1 cellular context compared by ENCODE assay signal in the genomic region with DNA sequence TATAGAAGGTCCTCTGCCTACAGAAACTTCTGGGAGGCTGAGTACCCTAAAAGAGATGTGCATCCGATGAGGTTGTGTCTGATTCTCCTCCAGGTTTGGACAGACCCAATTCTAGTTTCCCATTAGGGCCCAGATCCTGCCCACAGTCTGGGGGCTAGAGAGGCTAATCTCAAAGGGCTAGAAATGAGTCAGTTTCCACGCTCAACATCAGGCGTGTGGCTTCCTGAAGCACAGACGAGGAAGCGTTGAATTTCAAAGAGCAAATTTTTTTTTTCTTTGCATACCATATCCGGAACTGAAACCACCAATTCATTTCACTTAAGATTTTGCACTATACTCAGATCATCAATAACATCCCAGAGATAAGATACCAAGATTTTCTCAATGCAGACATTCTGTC.
TF ChIP-seq lines count a peak whose summit lies in the region.

No MANE protein-coding gene starts in this region.

TF ChIP-seq in GM12878, 131 proteins besides CTCF, POLR2A, EP300 and RAD21 (continued from another document and continues in another):
- peak; percentile 89 for TF ChIP-seq CUX1 (IDR thresholded peaks at IDR 0.05; ENCODE audit: insufficient replicate concordance, low read depth, low read length)
- TF ChIP-seq ZNF384 (IDR thresholded peaks at IDR 0.05; ENCODE audit: borderline replicate concordance, low read depth, low read length), result peak; percentile 75
- no peak for TF ChIP-seq CHD1 (IDR thresholded peaks at IDR 0.05; ENCODE audit: low read depth, low read length)
- TF ChIP-seq RUNX3 (IDR thresholded peaks at IDR 0.05; ENCODE audit: low read length), result peak; percentile 94
- TF ChIP-seq SPI1 (IDR thresholded peaks at IDR 0.05; ENCODE audit: borderline replicate concordance, insufficient read depth, low read depth, low read length), result peak; percentile 91
- TF ChIP-seq SP1 (IDR thresholded peaks at IDR 0.05; ENCODE audit: low read depth, low read length), result no peak
- no peak for TF ChIP-seq MYC (IDR thresholded peaks at IDR 0.05; ENCODE audit: insufficient read depth, insufficient read length, insufficient replicate concordance, low read length, severe bottlenecking)
- TF ChIP-seq HCFC1 (IDR thresholded peaks at IDR 0.05; ENCODE audit: low read length), result no peak
- TF ChIP-seq ZNF687 (IDR thresholded peaks at IDR 0.05), result no peak
- no peak for TF ChIP-seq CBX3 (IDR thresholded peaks at IDR 0.05; ENCODE audit: borderline replicate concordance, low read depth)
- no peak for TF ChIP-seq STAT3 (IDR thresholded peaks at IDR 0.05; ENCODE audit: low read depth, low read length)
- TF ChIP-seq MXI1 (IDR thresholded peaks at IDR 0.05; ENCODE audit: low read depth, low read length), result no peak
- TF ChIP-seq HDAC2 (IDR thresholded peaks at IDR 0.05), result no peak
- TF ChIP-seq, protein P1, sequence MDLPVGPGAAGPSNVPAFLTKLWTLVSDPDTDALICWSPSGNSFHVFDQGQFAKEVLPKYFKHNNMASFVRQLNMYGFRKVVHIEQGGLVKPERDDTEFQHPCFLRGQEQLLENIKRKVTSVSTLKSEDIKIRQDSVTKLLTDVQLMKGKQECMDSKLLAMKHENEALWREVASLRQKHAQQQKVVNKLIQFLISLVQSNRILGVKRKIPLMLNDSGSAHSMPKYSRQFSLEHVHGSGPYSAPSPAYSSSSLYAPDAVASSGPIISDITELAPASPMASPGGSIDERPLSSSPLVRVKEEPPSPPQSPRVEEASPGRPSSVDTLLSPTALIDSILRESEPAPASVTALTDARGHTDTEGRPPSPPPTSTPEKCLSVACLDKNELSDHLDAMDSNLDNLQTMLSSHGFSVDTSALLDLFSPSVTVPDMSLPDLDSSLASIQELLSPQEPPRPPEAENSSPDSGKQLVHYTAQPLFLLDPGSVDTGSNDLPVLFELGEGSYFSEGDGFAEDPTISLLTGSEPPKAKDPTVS (IDR thresholded peaks at IDR 0.05; ENCODE audit: low read depth, low read length), result no peak
- no peak; a peak in 1 of 4 replicates for TF ChIP-seq CEBPB (IDR thresholded peaks at IDR 0.05; ENCODE audit: borderline replicate concordance in 1 of 2, low read depth in 2 of 2, low read length in 2 of 2)
- TF ChIP-seq FOXM1 (IDR thresholded peaks at IDR 0.05; ENCODE audit: low read depth, low read length), result peak; percentile 84; the same call in 1 of the 2 replicates
- TF ChIP-seq ESRRA (IDR thresholded peaks at IDR 0.05; ENCODE audit: low read length), result no peak
- 0 out of 2 replicates have a peak, but pooled peaks have one; percentile 53 for TF ChIP-seq TCF12 (IDR thresholded peaks at IDR 0.05; ENCODE audit: low read depth, low read length)
- peak; percentile 64; the same call in 2 of the 3 replicates for TF ChIP-seq POU2F2 (IDR thresholded peaks at IDR 0.05; ENCODE audit: borderline replicate concordance, low read depth, low read length)
- no peak for TF ChIP-seq RELA (IDR thresholded peaks at IDR 0.05; ENCODE audit: borderline replicate concordance, partially characterized antibody)
- TF ChIP-seq CHD2 (IDR thresholded peaks at IDR 0.05; ENCODE audit: borderline replicate concordance, low read depth, low read length), result no peak
- TF ChIP-seq SUZ12 (IDR thresholded peaks at IDR 0.05; ENCODE audit: unreplicated experiment), result no peak
- TF ChIP-seq SUPT20H (IDR thresholded peaks at IDR 0.05; ENCODE audit: borderline replicate concordance, control insufficient read depth, low read depth, low read length), result no peak
- TF ChIP-seq ELK1 (IDR thresholded peaks at IDR 0.05; ENCODE audit: low read depth, low read length), result no peak
- TF ChIP-seq, protein P2, sequence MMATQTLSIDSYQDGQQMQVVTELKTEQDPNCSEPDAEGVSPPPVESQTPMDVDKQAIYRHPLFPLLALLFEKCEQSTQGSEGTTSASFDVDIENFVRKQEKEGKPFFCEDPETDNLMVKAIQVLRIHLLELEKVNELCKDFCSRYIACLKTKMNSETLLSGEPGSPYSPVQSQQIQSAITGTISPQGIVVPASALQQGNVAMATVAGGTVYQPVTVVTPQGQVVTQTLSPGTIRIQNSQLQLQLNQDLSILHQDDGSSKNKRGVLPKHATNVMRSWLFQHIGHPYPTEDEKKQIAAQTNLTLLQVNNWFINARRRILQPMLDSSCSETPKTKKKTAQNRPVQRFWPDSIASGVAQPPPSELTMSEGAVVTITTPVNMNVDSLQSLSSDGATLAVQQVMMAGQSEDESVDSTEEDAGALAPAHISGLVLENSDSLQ (IDR thresholded peaks at IDR 0.05), result no peak
- no peak for TF ChIP-seq KDM1A (IDR thresholded peaks at IDR 0.05; ENCODE audit: borderline replicate concordance)
- TF ChIP-seq RB1 (IDR thresholded peaks at IDR 0.05; ENCODE audit: borderline replicate concordance), result no peak
- no peak for TF ChIP-seq KLF5 (IDR thresholded peaks at IDR 0.05; ENCODE audit: partially characterized antibody)
- TF ChIP-seq, protein P3, sequence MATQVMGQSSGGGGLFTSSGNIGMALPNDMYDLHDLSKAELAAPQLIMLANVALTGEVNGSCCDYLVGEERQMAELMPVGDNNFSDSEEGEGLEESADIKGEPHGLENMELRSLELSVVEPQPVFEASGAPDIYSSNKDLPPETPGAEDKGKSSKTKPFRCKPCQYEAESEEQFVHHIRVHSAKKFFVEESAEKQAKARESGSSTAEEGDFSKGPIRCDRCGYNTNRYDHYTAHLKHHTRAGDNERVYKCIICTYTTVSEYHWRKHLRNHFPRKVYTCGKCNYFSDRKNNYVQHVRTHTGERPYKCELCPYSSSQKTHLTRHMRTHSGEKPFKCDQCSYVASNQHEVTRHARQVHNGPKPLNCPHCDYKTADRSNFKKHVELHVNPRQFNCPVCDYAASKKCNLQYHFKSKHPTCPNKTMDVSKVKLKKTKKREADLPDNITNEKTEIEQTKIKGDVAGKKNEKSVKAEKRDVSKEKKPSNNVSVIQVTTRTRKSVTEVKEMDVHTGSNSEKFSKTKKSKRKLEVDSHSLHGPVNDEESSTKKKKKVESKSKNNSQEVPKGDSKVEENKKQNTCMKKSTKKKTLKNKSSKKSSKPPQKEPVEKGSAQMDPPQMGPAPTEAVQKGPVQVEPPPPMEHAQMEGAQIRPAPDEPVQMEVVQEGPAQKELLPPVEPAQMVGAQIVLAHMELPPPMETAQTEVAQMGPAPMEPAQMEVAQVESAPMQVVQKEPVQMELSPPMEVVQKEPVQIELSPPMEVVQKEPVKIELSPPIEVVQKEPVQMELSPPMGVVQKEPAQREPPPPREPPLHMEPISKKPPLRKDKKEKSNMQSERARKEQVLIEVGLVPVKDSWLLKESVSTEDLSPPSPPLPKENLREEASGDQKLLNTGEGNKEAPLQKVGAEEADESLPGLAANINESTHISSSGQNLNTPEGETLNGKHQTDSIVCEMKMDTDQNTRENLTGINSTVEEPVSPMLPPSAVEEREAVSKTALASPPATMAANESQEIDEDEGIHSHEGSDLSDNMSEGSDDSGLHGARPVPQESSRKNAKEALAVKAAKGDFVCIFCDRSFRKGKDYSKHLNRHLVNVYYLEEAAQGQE (IDR thresholded peaks at IDR 0.05; ENCODE audit: low read depth, low read length), result no peak
- no peak for TF ChIP-seq SMAD1 (IDR thresholded peaks at IDR 0.05; ENCODE audit: low read depth, partially characterized antibody)
- TF ChIP-seq KAT2A (conservative IDR thresholded peaks at IDR 0.05; ENCODE audit: control insufficient read depth, low read depth, low read length), result no peak
- peak; percentile 91 for TF ChIP-seq NFIC (IDR thresholded peaks at IDR 0.05; ENCODE audit: low read depth, low read length)
- TF ChIP-seq FOS (IDR thresholded peaks at IDR 0.05; ENCODE audit: borderline replicate concordance, extremely low read depth, insufficient read length), result no peak
- TF ChIP-seq MAX (IDR thresholded peaks at IDR 0.05; ENCODE audit: low read depth, low read length), result no peak
- TF ChIP-seq IRF4 (IDR thresholded peaks at IDR 0.05; ENCODE audit: low read depth, low read length), result peak; percentile 84; the same call in 1 of the 2 replicates
- no peak for TF ChIP-seq CBX5 (IDR thresholded peaks at IDR 0.05; ENCODE audit: low read depth)
- TF ChIP-seq, protein P4, sequence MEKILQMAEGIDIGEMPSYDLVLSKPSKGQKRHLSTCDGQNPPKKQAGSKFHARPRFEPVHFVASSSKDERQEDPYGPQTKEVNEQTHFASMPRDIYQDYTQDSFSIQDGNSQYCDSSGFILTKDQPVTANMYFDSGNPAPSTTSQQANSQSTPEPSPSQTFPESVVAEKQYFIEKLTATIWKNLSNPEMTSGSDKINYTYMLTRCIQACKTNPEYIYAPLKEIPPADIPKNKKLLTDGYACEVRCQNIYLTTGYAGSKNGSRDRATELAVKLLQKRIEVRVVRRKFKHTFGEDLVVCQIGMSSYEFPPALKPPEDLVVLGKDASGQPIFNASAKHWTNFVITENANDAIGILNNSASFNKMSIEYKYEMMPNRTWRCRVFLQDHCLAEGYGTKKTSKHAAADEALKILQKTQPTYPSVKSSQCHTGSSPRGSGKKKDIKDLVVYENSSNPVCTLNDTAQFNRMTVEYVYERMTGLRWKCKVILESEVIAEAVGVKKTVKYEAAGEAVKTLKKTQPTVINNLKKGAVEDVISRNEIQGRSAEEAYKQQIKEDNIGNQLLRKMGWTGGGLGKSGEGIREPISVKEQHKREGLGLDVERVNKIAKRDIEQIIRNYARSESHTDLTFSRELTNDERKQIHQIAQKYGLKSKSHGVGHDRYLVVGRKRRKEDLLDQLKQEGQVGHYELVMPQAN (conservative IDR thresholded peaks at IDR 0.05), result no peak
- no peak for TF ChIP-seq YY1 (IDR thresholded peaks at IDR 0.05; ENCODE audit: low read depth, low read length)
- TF ChIP-seq TBL1XR1 (IDR thresholded peaks at IDR 0.05; ENCODE audit: low read depth, low read length), result peak; percentile 24; the same call in 1 of the 2 replicates
- TF ChIP-seq ZBED1 (IDR thresholded peaks at IDR 0.05; ENCODE audit: borderline replicate concordance), result peak; percentile 69; the same call in 1 of the 2 replicates
